ENCODE assay signal across 1 cellular context in genomic region chr3:172771672-172772071, GRCh38.
A peak's percentile ranks its signal among the peaks of the same experiment; 100 is the strongest.
TF ChIP-seq lines count a peak whose summit lies in the region.

No MANE protein-coding gene starts in this region.

TF ChIP-seq in A549, 52 proteins besides CTCF, POLR2A, EP300 and RAD21:
- TF ChIP-seq ZFP36 (IDR thresholded peaks at IDR 0.05; ENCODE audit: borderline replicate concordance, partially characterized antibody) (no peak), HOXA7 (CRISPR knock-in tag; IDR thresholded peaks at IDR 0.05) (0 out of 2 replicates have a peak, but pooled peaks have one; percentile 28), REST (IDR thresholded peaks at IDR 0.05) (no peak)
TF ChIP-seq in A549: peak in this region for 1.
